In the genomic region with DNA sequence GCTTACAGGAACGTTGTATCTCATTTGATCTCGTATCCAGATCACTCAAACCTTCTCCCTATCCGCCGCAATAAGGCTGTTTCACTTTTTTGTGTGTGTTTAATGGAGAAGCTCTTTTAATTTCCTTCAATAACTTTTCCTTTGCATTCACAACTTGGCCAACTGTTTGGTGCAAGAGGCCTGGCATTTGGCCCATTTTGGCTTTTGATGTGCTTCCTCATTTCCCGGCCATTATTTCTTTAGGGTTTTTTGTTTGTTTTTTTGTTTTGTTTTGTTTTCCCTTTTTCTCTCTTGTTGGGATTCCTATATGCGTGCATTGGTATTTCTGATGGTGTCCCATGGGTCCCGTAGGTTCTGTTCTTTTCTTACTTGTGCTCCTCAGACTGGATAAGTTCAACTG, we compare ENCODE assay signal across 15 cellular contexts. TPM values are rescaled to one million over a fixed set of nuclear protein-coding genes. Genes with fewer than 3 reads are reported as not detected.
A peak's percentile ranks its signal among the peaks of the same experiment; 100 is the strongest.
DNase-seq lines count a peak whose midpoint lies in the region; ATAC-seq and TF ChIP-seq lines count a peak whose summit lies in the region.
"Had no signal": no experiment of that assay in that cellular context is flagged by ENCODE, and none has a peak within 500 bp of the region (broad histone marks: within the 10 kb centered on the region; RNA-seq: fewer than 3 reads in every experiment).

No MANE protein-coding gene starts in this region.

- H3K36me3 ChIP-seq in WERI-Rb-1: peaks cover 56% of the 10 kb centered on the region

- POLR2A ChIA-PET in WTC11 (lab: Charles Lee): no interaction called here

- peaks cover 10% of the 10 kb centered on the region for H3K4me1 Mint-ChIP-seq in WTC11

- H3K36me3 Mint-ChIP-seq in WTC11: peaks cover 34% of the 10 kb centered on the region

- TF ChIP-seq CTCF in HL-60 (IDR thresholded peaks at IDR 0.05; ENCODE audit: insufficient read depth, low read length) (no peak), WTC11 (IDR thresholded peaks at IDR 0.05) (no peak), fibroblast of pulmonary artery (IDR thresholded peaks at IDR 0.05; ENCODE audit: low read length, missing control alignments) (no peak), WERI-Rb-1 (IDR thresholded peaks at IDR 0.05; ENCODE audit: low read depth, low read length) (no peak)

- no peaks in the 10 kb centered on the region for H3K27me3 Mint-ChIP-seq in WTC11 (ENCODE audit: low read depth)

- peak; percentile 14 for DNase-seq in CD1c-positive myeloid dendritic cell (ENCODE audit: extremely low spot score)
- DNase-seq in HL-60 (ENCODE audit: low read depth in 1 of 2, low spot score in 1 of 2): peak in 1 of 2 experiments; percentile 65
- no peak for DNase-seq in WTC11 (ENCODE audit: low spot score)
- DNase-seq in fibroblast of pulmonary artery (ENCODE audit: low read depth): peak; percentile 26
- DNase-seq in NCI-H1930 (lab: John Stamatoyannopoulos, UW): no peak
- no peak for DNase-seq in WERI-Rb-1
- DNase-seq: BE2C, DMS 273 treated with DMSO at 0.1 percent for 48 hours, H9, NCI-H1105 treated with DMSO at 0.1 percent for 48 hours, NCI-H187 treated with DMSO at 0.1 percent for 48 hours, NCI-H2171, NCI-H510A treated with DMSO at 0.1 percent for 48 hours, SHP77 had no signal

- H3K4me3 ChIP-seq in HL-60 (replicated peaks; ENCODE audit: insufficient read depth, low read length) (no peak overlapping the region), fibroblast of pulmonary artery (replicated peaks; ENCODE audit: low read depth, low read length) (no peak overlapping the region), WERI-Rb-1 (ENCODE audit: low read depth, low read length) (no peak overlapping the region)

- H3K27ac ChIP-seq in HL-60 (replicated peaks) (peak overlapping the region; percentile 3; the same call in 1 of the 2 replicates), WERI-Rb-1 (no peak overlapping the region)

- no peaks in the 10 kb centered on the region for H3K27me3 ChIP-seq in HL-60 (ENCODE audit: insufficient read depth, poor library complexity, severe bottlenecking)
- H3K27me3 ChIP-seq in WERI-Rb-1 (ENCODE audit: insufficient read depth, low read depth, severe bottlenecking): no peaks in the 10 kb centered on the region
- H3K27me3 ChIP-seq: BE2C had no signal

- no peaks in the 10 kb centered on the region for H3K9me3 ChIP-seq in WERI-Rb-1 (ENCODE audit: severe bottlenecking)
- H3K9me3 ChIP-seq: BE2C had no signal

- peak overlapping the region; percentile 70 for H3K27ac Mint-ChIP-seq in WTC11

- CTCF ChIA-PET in WTC11 (lab: Charles Lee): no interaction called here

- ATAC-seq in WTC11 (no peak), GM18498 (IDR thresholded peaks at IDR 0.05; ENCODE audit: unreplicated experiment) (no peak)

- H3K9me3 Mint-ChIP-seq in WTC11: no peaks in the 10 kb centered on the region
- H3K9me3 Mint-ChIP-seq: H9 had no signal

- no peak overlapping the region for H3K4me3 Mint-ChIP-seq in WTC11
- H3K4me3 Mint-ChIP-seq: H9 had no signal

TF ChIP-seq in WTC11, 78 proteins besides CTCF, POLR2A, EP300 and RAD21:
- no peak for TF ChIP-seq ZNF138 (CRISPR knock-in tag; conservative IDR thresholded peaks at IDR 0.05)
- TF ChIP-seq SP1 (CRISPR knock-in tag; conservative IDR thresholded peaks at IDR 0.05): no peak
- no peak for TF ChIP-seq ATF1 (CRISPR knock-in tag; IDR thresholded peaks at IDR 0.05)
- no peak for TF ChIP-seq E2F1 (CRISPR knock-in tag; IDR thresholded peaks at IDR 0.05)
- no peak for TF ChIP-seq ZNF232 (CRISPR knock-in tag; IDR thresholded peaks at IDR 0.05)
- no peak for TF ChIP-seq STAT6 (CRISPR knock-in tag; conservative IDR thresholded peaks at IDR 0.05; ENCODE audit: low read depth)
- TF ChIP-seq ZNF423 (CRISPR knock-in tag; IDR thresholded peaks at IDR 0.05): no peak
- TF ChIP-seq MXD4 (CRISPR knock-in tag; IDR thresholded peaks at IDR 0.05; ENCODE audit: borderline replicate concordance): no peak
- TF ChIP-seq CBFB (CRISPR knock-in tag; IDR thresholded peaks at IDR 0.05; ENCODE audit: low read depth): no peak

RNA-seq across cellular contexts. Expression of gene UPF3A, which starts 6.1 kb away (rescaled TPM):
- total RNA-seq in WTC11 (2021): 64.2 to 71.9 TPM (median 68.7 TPM) in 3 replicates

RNA-seq across cellular contexts. Expression of gene CHAMP1, which starts 39.0 kb away (rescaled TPM):
- total RNA-seq in WTC11 (2021): 29.5 to 31.7 TPM (median 30.6 TPM) in 3 replicates

RNA-seq across cellular contexts. Expression of gene CDC16, which starts 40.6 kb away (rescaled TPM):
- total RNA-seq in WTC11 (2021): 65.6 to 73.5 TPM (median 67.9 TPM) in 3 replicates

Comparison
In these comparisons a context has a peak if more than half of its experiments do, and no peak if none do; other contexts are left out.
1. DNase-seq: peak in CD1c-positive myeloid dendritic cell (single experiment) and fibroblast of pulmonary artery (single experiment); none in WTC11 (single experiment), NCI-H1930 (0 of 2) and WERI-Rb-1 (single experiment).